In genomic region chr9:128333368-128333969, GRCh38 we compare ENCODE assay signal across 1 cellular context.
TF ChIP-seq lines count a peak whose summit lies in the region.

No MANE protein-coding gene starts in this region.

TF ChIP-seq in HepG2, 621 proteins besides CTCF, POLR2A, EP300 and RAD21:
- TF ChIP-seq MYPOP (CRISPR knock-in tag; IDR thresholded peaks at IDR 0.05) (no peak), SALL1 (CRISPR knock-in tag; IDR thresholded peaks at IDR 0.05) (peak; percentile 28; the same call in 1 of the 2 replicates), HNF4A (CRISPR knock-in tag; IDR thresholded peaks at IDR 0.05) (peak; percentile 20; the same call in 1 of the 2 replicates)
